In genomic region chr2:237677951-237678481, GRCh38 we compare ENCODE assay signal across 9 cellular contexts. TPM values are rescaled to one million over a fixed set of nuclear protein-coding genes. Genes with fewer than 3 reads are reported as not detected.
DNase-seq lines count a peak whose midpoint lies in the region; ATAC-seq, FAIRE-seq and TF ChIP-seq lines count a peak whose summit lies in the region.
"Had no signal": no experiment of that assay in that cellular context is flagged by ENCODE, and none has a peak within 500 bp of the region (broad histone marks: within the 10 kb centered on the region; RNA-seq: fewer than 3 reads in every experiment).

No MANE protein-coding gene starts in this region.

- TF ChIP-seq POLR2A in adrenal gland (IDR thresholded peaks at IDR 0.05): no peak
- no peak for TF ChIP-seq POLR2A in H54 (IDR thresholded peaks at IDR 0.05; ENCODE audit: low read depth, low read length)

- H3K4me1 Mint-ChIP-seq in activated CD8-positive, alpha-beta T cell treated with anti-CD3 and anti-CD28 coated beads for 36 hours (ENCODE audit: low read depth): peaks cover 37% of the 10 kb centered on the region

- no peaks in the 10 kb centered on the region for H3K36me3 Mint-ChIP-seq in activated CD8-positive, alpha-beta T cell treated with anti-CD3 and anti-CD28 coated beads for 36 hours (ENCODE audit: low read depth)

- CTCF ChIA-PET in activated CD8-positive, alpha-beta T cell treated with anti-CD3 and anti-CD28 coated beads for 36 hours (lab: Charles Lee): interaction anchor here (1.1 to 7.5 kb wide), 5 partner anchors 13 to 106 kb away, joined by 3 to 142 read pairs (median 4); no protein-coding TSS in a partner anchor

- 39 to 57% (median 45%) methylated on average over 7 of the region's 7 CpGs for WGBS in adrenal gland, 4 donors
- WGBS in smooth muscle cell (ENCODE audit: low lambda C conversion rate): 38% methylated on average over 7 of the region's 7 CpGs

- H3K27me3 Mint-ChIP-seq in activated CD8-positive, alpha-beta T cell treated with anti-CD3 and anti-CD28 coated beads for 36 hours: no peaks in the 10 kb centered on the region

- H3K27ac ChIP-seq in HL-60 (replicated peaks) (peak overlapping the region; percentile 90), adrenal gland (peak overlapping the region in 4 of 5 donors; percentile 20 to 84 (median 45)), iPS-20b (ENCODE audit: low read length) (no peak overlapping the region), smooth muscle cell (ENCODE audit: low read depth) (peak overlapping the region; percentile 94)
- no peak overlapping the region for H3K27ac ChIP-seq in effector memory CD4-positive, alpha-beta T cell (ENCODE audit: insufficient read depth, low read length, poor library complexity, severe bottlenecking)

- H3K9ac ChIP-seq in iPS-20b (ENCODE audit: low read depth, low read length): peak overlapping the region; percentile 49; the same call in 1 of the 2 replicates
- H3K9ac ChIP-seq in smooth muscle cell (ENCODE audit: low read depth): peak overlapping the region; percentile 75

- intact Hi-C loops in adrenal gland (cut with DNase I): no loop called here
- intact Hi-C loops in activated CD8-positive, alpha-beta T cell treated with anti-CD3 and anti-CD28 coated beads for 36 hours (cut with micrococcal nuclease): no loop called here

- H3K9me3 Mint-ChIP-seq in activated CD8-positive, alpha-beta T cell treated with anti-CD3 and anti-CD28 coated beads for 36 hours: no peaks in the 10 kb centered on the region

- H3K9me3 ChIP-seq in adrenal gland (replicated peaks in 1 of 3) (no peaks in the 10 kb centered on the region), iPS-20b (ENCODE audit: insufficient read depth, low read depth, low read length) (no peaks in the 10 kb centered on the region), smooth muscle cell (replicated peaks; ENCODE audit: low read depth) (no peaks in the 10 kb centered on the region)
- H3K9me3 ChIP-seq in effector memory CD4-positive, alpha-beta T cell (ENCODE audit: control insufficient read depth, low read length): no peaks in the 10 kb centered on the region

- no peak for FAIRE-seq in H54 (lab: Jason Lieb, UNC)
- FAIRE-seq: H1 had no signal

- peak in 1 of 2 experiments; percentile 92 for DNase-seq in HL-60 (ENCODE audit: low read depth in 1 of 2, low spot score in 1 of 2)
- DNase-seq in adrenal gland: peak in 1 of 7 donors; percentile 43
- DNase-seq in smooth muscle cell (lab: John Stamatoyannopoulos, UW; ENCODE audit: unreplicated experiment): no peak
- DNase-seq in COR-L47 (lab: John Stamatoyannopoulos, UW): no peak
- no peak for DNase-seq in H54 (ENCODE audit: insufficient read length, low spot score)
- DNase-seq in effector memory CD4-positive, alpha-beta T cell: no peak
- no peak for DNase-seq in activated CD8-positive, alpha-beta T cell treated with anti-CD3 and anti-CD28 coated beads for 36 hours

- no peak overlapping the region for H2AFZ ChIP-seq in smooth muscle cell (ENCODE audit: low read depth)

- no peaks in the 10 kb centered on the region for H3K27me3 ChIP-seq in HL-60 (ENCODE audit: insufficient read depth, poor library complexity, severe bottlenecking)
- H3K27me3 ChIP-seq in adrenal gland: no peaks in the 10 kb centered on the region
- no peaks in the 10 kb centered on the region for H3K27me3 ChIP-seq in iPS-20b (ENCODE audit: insufficient read depth, low read length)
- H3K27me3 ChIP-seq in smooth muscle cell (ENCODE audit: low read depth): no peaks in the 10 kb centered on the region
- no peaks in the 10 kb centered on the region for H3K27me3 ChIP-seq in effector memory CD4-positive, alpha-beta T cell (replicated peaks; ENCODE audit: control insufficient read depth, insufficient read depth, low read length, poor library complexity, severe bottlenecking)

- H3K4me3 ChIP-seq in HL-60 (replicated peaks; ENCODE audit: insufficient read depth, low read length) (no peak overlapping the region), adrenal gland (no peak overlapping the region), iPS-20b (ENCODE audit: low read length) (no peak overlapping the region), smooth muscle cell (no peak overlapping the region)
- H3K4me3 ChIP-seq in effector memory CD4-positive, alpha-beta T cell (ENCODE audit: insufficient read depth, low read depth, low read length, poor library complexity, severe bottlenecking): no peak overlapping the region

- H3K4me1 ChIP-seq in adrenal gland (replicated peaks in 1 of 2) (peaks cover 9 to 50% of the 10 kb centered on the region in 2 donors), iPS-20b (ENCODE audit: insufficient read depth, low read length) (peaks cover 16% of the 10 kb centered on the region; the same call in 1 of the 2 replicates), smooth muscle cell (ENCODE audit: low read depth) (peaks cover 12% of the 10 kb centered on the region)
- peaks cover 30% of the 10 kb centered on the region for H3K4me1 ChIP-seq in effector memory CD4-positive, alpha-beta T cell (ENCODE audit: control insufficient read depth, insufficient read depth, low read length, poor library complexity, severe bottlenecking)

- no peaks in the 10 kb centered on the region for H4K20me1 ChIP-seq in smooth muscle cell (ENCODE audit: low read depth)

- POLR2A ChIA-PET in activated CD8-positive, alpha-beta T cell treated with anti-CD3 and anti-CD28 coated beads for 36 hours (lab: Charles Lee): interaction anchor here (0.9 to 10.5 kb wide), 4 partner anchors 13 to 23 kb away, joined by 3 to 154 read pairs (median 4); no protein-coding TSS in a partner anchor

- peak overlapping the region; percentile 75 for H3K4me2 ChIP-seq in smooth muscle cell

- peaks cover 19% of the 10 kb centered on the region for H3K79me2 ChIP-seq in smooth muscle cell (ENCODE audit: low read depth)

- H3K36me3 ChIP-seq in adrenal gland (replicated peaks in 1 of 2) (no peaks in the 10 kb centered on the region), iPS-20b (ENCODE audit: insufficient read depth, low read depth, low read length) (0 out of 2 replicates have a peak, but pooled peaks cover 3% of the 10 kb centered on the region), smooth muscle cell (ENCODE audit: low read depth) (no peaks in the 10 kb centered on the region)
- no peaks in the 10 kb centered on the region for H3K36me3 ChIP-seq in effector memory CD4-positive, alpha-beta T cell (ENCODE audit: control insufficient read depth, insufficient read depth, low read length)

- H3F3A ChIP-seq in smooth muscle cell (ENCODE audit: low read depth): no peaks in the 10 kb centered on the region

- no peak overlapping the region for H3K27ac Mint-ChIP-seq in activated CD8-positive, alpha-beta T cell treated with anti-CD3 and anti-CD28 coated beads for 36 hours

- no peak overlapping the region for H3K4me3 Mint-ChIP-seq in activated CD8-positive, alpha-beta T cell treated with anti-CD3 and anti-CD28 coated beads for 36 hours

- no peak for ATAC-seq in activated CD8-positive, alpha-beta T cell treated with anti-CD3 and anti-CD28 coated beads for 36 hours

- TF ChIP-seq CTCF in HL-60 (IDR thresholded peaks at IDR 0.05; ENCODE audit: insufficient read depth, low read length): no peak
- TF ChIP-seq CTCF in adrenal gland (IDR thresholded peaks at IDR 0.05): no peak
- no peak for TF ChIP-seq CTCF in smooth muscle cell (IDR thresholded peaks at IDR 0.05; ENCODE audit: borderline replicate concordance, insufficient read depth, poor library complexity, severe bottlenecking)
- no peak for TF ChIP-seq CTCF in activated CD8-positive, alpha-beta T cell treated with anti-CD3 and anti-CD28 coated beads for 36 hours (IDR thresholded peaks at IDR 0.05)

RNA-seq across cellular contexts. Expression of gene LRRFIP1, which starts 50.6 kb away (rescaled TPM):
- total RNA-seq in adrenal gland (10 to 100 TPM; 18.7 to 79.7 (median 51.8) TPM), smooth muscle cell (36.2 and 49.5 TPM in 2 replicates)
- polyA plus RNA-seq in adrenal gland (10 to 100 TPM; 44.6 to 63.1 (median 57.4) TPM), smooth muscle cell (65.1 and 82.7 TPM in 2 replicates)
- total RNA-seq in activated CD8-positive, alpha-beta T cell treated with anti-CD3 and anti-CD28 coated beads for 36 hours: 100 to 1,000 TPM; 264 to 281 TPM

Comparison
In these comparisons a context has a peak if more than half of its experiments do, and no peak if none do; other contexts are left out.
1. H3K27ac ChIP-seq: peak in HL-60 (single experiment), adrenal gland (4 of 5) and smooth muscle cell (single experiment); none in iPS-20b (single experiment) and effector memory CD4-positive, alpha-beta T cell (single experiment).